In genomic region chr4:126790633-126791032, GRCh38 we compare ENCODE assay signal across 1 cellular context.
TF ChIP-seq lines count a peak whose summit lies in the region.

No MANE protein-coding gene starts in this region.

TF ChIP-seq in K562, 482 proteins besides CTCF, POLR2A, EP300 and RAD21 (continued from another document):
- TF ChIP-seq, protein P1, sequence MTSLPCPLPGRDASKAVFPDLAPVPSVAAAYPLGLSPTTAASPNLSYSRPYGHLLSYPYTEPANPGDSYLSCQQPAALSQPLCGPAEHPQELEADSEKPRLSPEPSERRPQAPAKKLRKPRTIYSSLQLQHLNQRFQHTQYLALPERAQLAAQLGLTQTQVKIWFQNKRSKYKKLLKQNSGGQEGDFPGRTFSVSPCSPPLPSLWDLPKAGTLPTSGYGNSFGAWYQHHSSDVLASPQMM (CRISPR knock-in tag; IDR thresholded peaks at IDR 0.05): no peak
- TF ChIP-seq, protein P2, sequence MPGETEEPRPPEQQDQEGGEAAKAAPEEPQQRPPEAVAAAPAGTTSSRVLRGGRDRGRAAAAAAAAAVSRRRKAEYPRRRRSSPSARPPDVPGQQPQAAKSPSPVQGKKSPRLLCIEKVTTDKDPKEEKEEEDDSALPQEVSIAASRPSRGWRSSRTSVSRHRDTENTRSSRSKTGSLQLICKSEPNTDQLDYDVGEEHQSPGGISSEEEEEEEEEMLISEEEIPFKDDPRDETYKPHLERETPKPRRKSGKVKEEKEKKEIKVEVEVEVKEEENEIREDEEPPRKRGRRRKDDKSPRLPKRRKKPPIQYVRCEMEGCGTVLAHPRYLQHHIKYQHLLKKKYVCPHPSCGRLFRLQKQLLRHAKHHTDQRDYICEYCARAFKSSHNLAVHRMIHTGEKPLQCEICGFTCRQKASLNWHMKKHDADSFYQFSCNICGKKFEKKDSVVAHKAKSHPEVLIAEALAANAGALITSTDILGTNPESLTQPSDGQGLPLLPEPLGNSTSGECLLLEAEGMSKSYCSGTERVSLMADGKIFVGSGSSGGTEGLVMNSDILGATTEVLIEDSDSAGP (CRISPR knock-in tag; IDR thresholded peaks at IDR 0.05): peak; percentile 76
- TF ChIP-seq ZNF124 (CRISPR knock-in tag; IDR thresholded peaks at IDR 0.05): no peak
- TF ChIP-seq ASH1L (IDR thresholded peaks at IDR 0.05; ENCODE audit: borderline replicate concordance, low read depth, partially characterized antibody): no peak
- no peak for TF ChIP-seq GATAD2A (IDR thresholded peaks at IDR 0.05)
- no peak for TF ChIP-seq RBM14 (IDR thresholded peaks at IDR 0.05; ENCODE audit: borderline replicate concordance, insufficient read depth, low read depth, low read length)
- no peak for TF ChIP-seq JUN (IDR thresholded peaks at IDR 0.05; ENCODE audit: borderline replicate concordance, low read depth, low read length)
- TF ChIP-seq JUN (CRISPR knock-in tag; IDR thresholded peaks at IDR 0.05; ENCODE audit: borderline replicate concordance): no peak
- no peak for TF ChIP-seq ESRRB (CRISPR knock-in tag; IDR thresholded peaks at IDR 0.05; ENCODE audit: borderline replicate concordance)
- TF ChIP-seq ZFPM2 (CRISPR knock-in tag; IDR thresholded peaks at IDR 0.05): no peak
- TF ChIP-seq RB1 (IDR thresholded peaks at IDR 0.05; ENCODE audit: low read depth): no peak
- TF ChIP-seq, protein P3, sequence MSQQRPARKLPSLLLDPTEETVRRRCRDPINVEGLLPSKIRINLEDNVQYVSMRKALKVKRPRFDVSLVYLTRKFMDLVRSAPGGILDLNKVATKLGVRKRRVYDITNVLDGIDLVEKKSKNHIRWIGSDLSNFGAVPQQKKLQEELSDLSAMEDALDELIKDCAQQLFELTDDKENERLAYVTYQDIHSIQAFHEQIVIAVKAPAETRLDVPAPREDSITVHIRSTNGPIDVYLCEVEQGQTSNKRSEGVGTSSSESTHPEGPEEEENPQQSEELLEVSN (IDR thresholded peaks at IDR 0.05; ENCODE audit: borderline replicate concordance in 1 of 2, extremely low read depth in 1 of 2, insufficient read depth in 1 of 2, insufficient read length in 1 of 2, low read depth in 1 of 2, low read length in 1 of 2, poor library complexity in 1 of 2, severe bottlenecking in 1 of 2): no peak
- 0 out of 2 replicates have a peak, but pooled peaks have one; percentile 20 for TF ChIP-seq ARID3A (IDR thresholded peaks at IDR 0.05; ENCODE audit: borderline replicate concordance, low read depth, low read length)
- 0 out of 2 replicates have a peak, but pooled peaks have one; percentile 39 for TF ChIP-seq MYC (IDR thresholded peaks at IDR 0.05; ENCODE audit: low read depth, low read length)
- TF ChIP-seq MYC (CRISPR knock-in tag; IDR thresholded peaks at IDR 0.05; ENCODE audit: borderline replicate concordance, low read depth): no peak
- peak; percentile 7; the same call in 1 of the 2 replicates for TF ChIP-seq NCOR1 (IDR thresholded peaks at IDR 0.05)
- no peak for TF ChIP-seq WHSC1 (IDR thresholded peaks at IDR 0.05; ENCODE audit: low read length)
- no peak for TF ChIP-seq EGR1 (conservative IDR thresholded peaks at IDR 0.05)
- no peak for TF ChIP-seq ZBED1 (IDR thresholded peaks at IDR 0.05)
- no peak for TF ChIP-seq HBP1 (CRISPR knock-in tag; IDR thresholded peaks at IDR 0.05)
- TF ChIP-seq ZNF174 (CRISPR knock-in tag; IDR thresholded peaks at IDR 0.05): no peak
- TF ChIP-seq RBM34 (IDR thresholded peaks at IDR 0.05; ENCODE audit: borderline replicate concordance, insufficient read depth, low read length): no peak
- no peak for TF ChIP-seq FOXP1 (CRISPR knock-in tag; IDR thresholded peaks at IDR 0.05)
- TF ChIP-seq ZNF318 (IDR thresholded peaks at IDR 0.05; ENCODE audit: borderline replicate concordance in 1 of 2, low read depth in 1 of 2): no peak
- TF ChIP-seq, protein P4, sequence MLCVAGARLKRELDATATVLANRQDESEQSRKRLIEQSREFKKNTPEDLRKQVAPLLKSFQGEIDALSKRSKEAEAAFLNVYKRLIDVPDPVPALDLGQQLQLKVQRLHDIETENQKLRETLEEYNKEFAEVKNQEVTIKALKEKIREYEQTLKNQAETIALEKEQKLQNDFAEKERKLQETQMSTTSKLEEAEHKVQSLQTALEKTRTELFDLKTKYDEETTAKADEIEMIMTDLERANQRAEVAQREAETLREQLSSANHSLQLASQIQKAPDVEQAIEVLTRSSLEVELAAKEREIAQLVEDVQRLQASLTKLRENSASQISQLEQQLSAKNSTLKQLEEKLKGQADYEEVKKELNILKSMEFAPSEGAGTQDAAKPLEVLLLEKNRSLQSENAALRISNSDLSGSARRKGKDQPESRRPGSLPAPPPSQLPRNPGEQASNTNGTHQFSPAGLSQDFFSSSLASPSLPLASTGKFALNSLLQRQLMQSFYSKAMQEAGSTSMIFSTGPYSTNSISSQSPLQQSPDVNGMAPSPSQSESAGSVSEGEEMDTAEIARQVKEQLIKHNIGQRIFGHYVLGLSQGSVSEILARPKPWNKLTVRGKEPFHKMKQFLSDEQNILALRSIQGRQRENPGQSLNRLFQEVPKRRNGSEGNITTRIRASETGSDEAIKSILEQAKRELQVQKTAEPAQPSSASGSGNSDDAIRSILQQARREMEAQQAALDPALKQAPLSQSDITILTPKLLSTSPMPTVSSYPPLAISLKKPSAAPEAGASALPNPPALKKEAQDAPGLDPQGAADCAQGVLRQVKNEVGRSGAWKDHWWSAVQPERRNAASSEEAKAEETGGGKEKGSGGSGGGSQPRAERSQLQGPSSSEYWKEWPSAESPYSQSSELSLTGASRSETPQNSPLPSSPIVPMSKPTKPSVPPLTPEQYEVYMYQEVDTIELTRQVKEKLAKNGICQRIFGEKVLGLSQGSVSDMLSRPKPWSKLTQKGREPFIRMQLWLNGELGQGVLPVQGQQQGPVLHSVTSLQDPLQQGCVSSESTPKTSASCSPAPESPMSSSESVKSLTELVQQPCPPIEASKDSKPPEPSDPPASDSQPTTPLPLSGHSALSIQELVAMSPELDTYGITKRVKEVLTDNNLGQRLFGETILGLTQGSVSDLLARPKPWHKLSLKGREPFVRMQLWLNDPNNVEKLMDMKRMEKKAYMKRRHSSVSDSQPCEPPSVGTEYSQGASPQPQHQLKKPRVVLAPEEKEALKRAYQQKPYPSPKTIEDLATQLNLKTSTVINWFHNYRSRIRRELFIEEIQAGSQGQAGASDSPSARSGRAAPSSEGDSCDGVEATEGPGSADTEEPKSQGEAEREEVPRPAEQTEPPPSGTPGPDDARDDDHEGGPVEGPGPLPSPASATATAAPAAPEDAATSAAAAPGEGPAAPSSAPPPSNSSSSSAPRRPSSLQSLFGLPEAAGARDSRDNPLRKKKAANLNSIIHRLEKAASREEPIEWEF (CRISPR knock-in tag; IDR thresholded peaks at IDR 0.05): no peak
- TF ChIP-seq KLF1 (tag; IDR thresholded peaks at IDR 0.05): no peak
- TF ChIP-seq GTF2A2 (tag; IDR thresholded peaks at IDR 0.05): no peak
- peak; percentile 52; the same call in 1 of the 2 replicates for TF ChIP-seq CC2D1A (IDR thresholded peaks at IDR 0.05)
- TF ChIP-seq RBM39 (optimal IDR thresholded peaks at IDR 0.05; ENCODE audit: low read depth, low read length): no peak
- no peak for TF ChIP-seq PPARD (CRISPR knock-in tag; IDR thresholded peaks at IDR 0.05)
- no peak for TF ChIP-seq PTRF (tag; IDR thresholded peaks at IDR 0.05)
- peak; percentile 44 for TF ChIP-seq TEAD4 (IDR thresholded peaks at IDR 0.05; ENCODE audit: low read length)
- TF ChIP-seq TEAD4 (CRISPR knock-in tag; IDR thresholded peaks at IDR 0.05; ENCODE audit: borderline replicate concordance): no peak
- TF ChIP-seq TFAM (CRISPR knock-in tag; conservative IDR thresholded peaks at IDR 0.05): no peak
- TF ChIP-seq STAT5A (IDR thresholded peaks at IDR 0.05; ENCODE audit: borderline replicate concordance, low read length): no peak
